ENCODE assay signal across 10 cellular contexts in genomic region chr1:22889213-22889827, GRCh38.
DNase-seq lines count a peak whose midpoint lies in the region; ATAC-seq and TF ChIP-seq lines count a peak whose summit lies in the region.
"Had no signal": no experiment of that assay in that cellular context is flagged by ENCODE, and none has a peak within 500 bp of the region (broad histone marks: within the 10 kb centered on the region; RNA-seq: fewer than 3 reads in every experiment).

No MANE protein-coding gene starts in this region.

- 74 to 82% methylated on average over 3 of the region's 3 CpGs for WGBS in thyroid gland, 2 donors

- intact Hi-C loops in thyroid gland (cut with DNase I) = no loop called here
- intact Hi-C loops in activated T-helper 1 cell treated with anti-CD3 and anti-CD28 coated beads, Interleukin-12 subunit alpha, Interleukin-12 subunit beta, Interleukin-2, Interleukin-4 antibody, amounts not matched to agents 30 ng/mL and 10 ng/mL and 1 ng/mL, durations not matched to agents 14 hours and 24 hours and 36 hours (cut with micrococcal nuclease) = no loop called here

- ATAC-seq in WTC11 = peak; percentile 43; the same call in 1 of the 2 replicates

- H3K36me3 ChIP-seq in right atrium auricular region (no peaks in the 10 kb centered on the region), thyroid gland (peaks cover 0 to 10% of the 10 kb centered on the region in 2 donors)

- CTCF ChIA-PET in WTC11 (lab: Charles Lee) = interaction anchor here (0.6 to 1.6 kb wide), 6 partner anchors 9 to 892 kb away, joined by 3 to 9 read pairs (median 4); no protein-coding TSS in a partner anchor

- H3K9me3 Mint-ChIP-seq in WTC11 = no peaks in the 10 kb centered on the region
- H3K9me3 Mint-ChIP-seq in activated T-helper 1 cell treated with anti-CD3 and anti-CD28 coated beads, Interleukin-12 subunit alpha, Interleukin-12 subunit beta, Interleukin-2, Interleukin-4 antibody, amounts not matched to agents 30 ng/mL and 10 ng/mL and 1 ng/mL, durations not matched to agents 14 hours and 24 hours and 36 hours = no peaks in the 10 kb centered on the region
- H3K9me3 Mint-ChIP-seq: activated B cell treated with CpG ODN at 0.5 μM for 24 hours, naive B cell had no signal

- POLR2A ChIA-PET in WTC11 (lab: Charles Lee) = no interaction called here

- H3K4me1 ChIP-seq in right atrium auricular region (no peaks in the 10 kb centered on the region), thyroid gland (no peaks in the 10 kb centered on the region)

- TF ChIP-seq CTCF in WTC11 (IDR thresholded peaks at IDR 0.05) (peak; percentile 15; the same call in 1 of the 2 replicates), right atrium auricular region (IDR thresholded peaks at IDR 0.05) (peak; percentile 69 to 78), thyroid gland (IDR thresholded peaks at IDR 0.05) (peak; percentile 78 to 94 (median 88))

- no peak overlapping the region for H3K27ac Mint-ChIP-seq in WTC11
- H3K27ac Mint-ChIP-seq in activated T-helper 1 cell treated with anti-CD3 and anti-CD28 coated beads, Interleukin-12 subunit alpha, Interleukin-12 subunit beta, Interleukin-2, Interleukin-4 antibody, amounts not matched to agents 30 ng/mL and 10 ng/mL and 1 ng/mL, durations not matched to agents 14 hours and 24 hours and 36 hours = no peak overlapping the region
- H3K27ac Mint-ChIP-seq: activated B cell treated with CpG ODN at 0.5 μM for 24 hours, naive B cell had no signal

- H3K9me3 ChIP-seq in right atrium auricular region = no peaks in the 10 kb centered on the region
- H3K9me3 ChIP-seq in thyroid gland = no peaks in the 10 kb centered on the region

- TF ChIP-seq POLR2A in thyroid gland (IDR thresholded peaks at IDR 0.05) = no peak

- H3K4me1 Mint-ChIP-seq in WTC11 = no peaks in the 10 kb centered on the region
- H3K4me1 Mint-ChIP-seq in activated T-helper 1 cell treated with anti-CD3 and anti-CD28 coated beads, Interleukin-12 subunit alpha, Interleukin-12 subunit beta, Interleukin-2, Interleukin-4 antibody, amounts not matched to agents 30 ng/mL and 10 ng/mL and 1 ng/mL, durations not matched to agents 14 hours and 24 hours and 36 hours (ENCODE audit: low read depth) = peaks cover 9% of the 10 kb centered on the region

- H3K4me3 Mint-ChIP-seq in WTC11 = no peak overlapping the region
- H3K4me3 Mint-ChIP-seq in activated T-helper 1 cell treated with anti-CD3 and anti-CD28 coated beads, Interleukin-12 subunit alpha, Interleukin-12 subunit beta, Interleukin-2, Interleukin-4 antibody, amounts not matched to agents 30 ng/mL and 10 ng/mL and 1 ng/mL, durations not matched to agents 14 hours and 24 hours and 36 hours = no peak overlapping the region
- H3K4me3 Mint-ChIP-seq: activated B cell treated with CpG ODN at 0.5 μM for 24 hours, naive B cell had no signal

- in situ Hi-C loops in G401 (cut with HindIII; ENCODE audit: low sequenced_read_pairs) = no loop called here

- H3K4me3 ChIP-seq in Jurkat, Clone E6-1 (ENCODE audit: low read length) = no peak overlapping the region
- H3K4me3 ChIP-seq in right atrium auricular region (no peak overlapping the region), thyroid gland (replicated peaks in 1 of 3) (no peak overlapping the region)

- no peaks in the 10 kb centered on the region for H3K27me3 Mint-ChIP-seq in WTC11 (ENCODE audit: low read depth)
- peaks cover 11% of the 10 kb centered on the region for H3K27me3 Mint-ChIP-seq in activated T-helper 1 cell treated with anti-CD3 and anti-CD28 coated beads, Interleukin-12 subunit alpha, Interleukin-12 subunit beta, Interleukin-2, Interleukin-4 antibody, amounts not matched to agents 30 ng/mL and 10 ng/mL and 1 ng/mL, durations not matched to agents 14 hours and 24 hours and 36 hours (ENCODE audit: insufficient read depth)

- H3K27ac ChIP-seq in right atrium auricular region = no peak overlapping the region
- no peak overlapping the region for H3K27ac ChIP-seq in thyroid gland

- no peaks in the 10 kb centered on the region for H3K27me3 ChIP-seq in right atrium auricular region
- H3K27me3 ChIP-seq in thyroid gland = no peaks in the 10 kb centered on the region

- DNase-seq in G401 (ENCODE audit: low spot score) = peak; percentile 43
- DNase-seq in Jurkat, Clone E6-1 (ENCODE audit: low read depth, low spot score) = peak; percentile 16
- no peak for DNase-seq in WTC11 (ENCODE audit: low spot score)
- DNase-seq in right atrium auricular region (ENCODE audit: low spot score) = no peak
- DNase-seq in thyroid gland = peak; percentile 30 to 38
- DNase-seq in stimulated activated CD4-positive, alpha-beta T cell treated with anti-CD3 and anti-CD28 coated beads, Interleukin-4, amount 100 ng/mL, for 4 hours = no peak
- no peak for DNase-seq in islet precursor cell
- DNase-seq in activated T-helper 1 cell treated with anti-CD3 and anti-CD28 coated beads, Interleukin-12 subunit alpha, Interleukin-12 subunit beta, Interleukin-2, Interleukin-4 antibody, amounts not matched to agents 30 ng/mL and 10 ng/mL and 1 ng/mL, durations not matched to agents 14 hours and 24 hours and 36 hours (ENCODE audit: low spot score) = no peak
- DNase-seq: activated B cell treated with CpG ODN at 0.5 μM for 24 hours, naive B cell had no signal

- H3K36me3 Mint-ChIP-seq in WTC11 = peaks cover 7% of the 10 kb centered on the region; the same call in 1 of the 2 replicates
- H3K36me3 Mint-ChIP-seq in activated T-helper 1 cell treated with anti-CD3 and anti-CD28 coated beads, Interleukin-12 subunit alpha, Interleukin-12 subunit beta, Interleukin-2, Interleukin-4 antibody, amounts not matched to agents 30 ng/mL and 10 ng/mL and 1 ng/mL, durations not matched to agents 14 hours and 24 hours and 36 hours (ENCODE audit: low read depth) = no peaks in the 10 kb centered on the region
- H3K36me3 Mint-ChIP-seq: naive B cell had no signal

TF ChIP-seq in WTC11, 78 proteins besides CTCF, POLR2A, EP300 and RAD21 (continues in another document):
- TF ChIP-seq NFE2L1 (CRISPR knock-in tag; IDR thresholded peaks at IDR 0.05) (no peak), TEAD4 (CRISPR knock-in tag; IDR thresholded peaks at IDR 0.05) (no peak), FOXJ3 (CRISPR knock-in tag; IDR thresholded peaks at IDR 0.05; ENCODE audit: borderline replicate concordance) (no peak), ARID4B (CRISPR knock-in tag; IDR thresholded peaks at IDR 0.05; ENCODE audit: borderline replicate concordance) (no peak), CREB1 (CRISPR knock-in tag; IDR thresholded peaks at IDR 0.05) (no peak), AR (CRISPR knock-in tag; IDR thresholded peaks at IDR 0.05) (no peak)

Comparison
In these comparisons a context has a peak if more than half of its experiments do, and no peak if none do; other contexts are left out.
1. DNase-seq: peak in G401 (single experiment), Jurkat, Clone E6-1 (single experiment) and thyroid gland (2 of 2); none in WTC11 (single experiment), right atrium auricular region (single experiment), stimulated activated CD4-positive, alpha-beta T cell treated with anti-CD3 and anti-CD28 coated beads, Interleukin-4, amount 100 ng/mL, for 4 hours (0 of 2), islet precursor cell (single experiment) and activated T-helper 1 cell treated with anti-CD3 and anti-CD28 coated beads, Interleukin-12 subunit alpha, Interleukin-12 subunit beta, Interleukin-2, Interleukin-4 antibody, amounts not matched to agents 30 ng/mL and 10 ng/mL and 1 ng/mL, durations not matched to agents 14 hours and 24 hours and 36 hours (single experiment).
2. CTCF ChIP-seq: peak in every context shown above with its lines; median percentile 88 in thyroid gland; 74 in right atrium auricular region; 15 in WTC11.